Comparison of ENCODE assay signal across 20 cellular contexts in the genomic region with DNA sequence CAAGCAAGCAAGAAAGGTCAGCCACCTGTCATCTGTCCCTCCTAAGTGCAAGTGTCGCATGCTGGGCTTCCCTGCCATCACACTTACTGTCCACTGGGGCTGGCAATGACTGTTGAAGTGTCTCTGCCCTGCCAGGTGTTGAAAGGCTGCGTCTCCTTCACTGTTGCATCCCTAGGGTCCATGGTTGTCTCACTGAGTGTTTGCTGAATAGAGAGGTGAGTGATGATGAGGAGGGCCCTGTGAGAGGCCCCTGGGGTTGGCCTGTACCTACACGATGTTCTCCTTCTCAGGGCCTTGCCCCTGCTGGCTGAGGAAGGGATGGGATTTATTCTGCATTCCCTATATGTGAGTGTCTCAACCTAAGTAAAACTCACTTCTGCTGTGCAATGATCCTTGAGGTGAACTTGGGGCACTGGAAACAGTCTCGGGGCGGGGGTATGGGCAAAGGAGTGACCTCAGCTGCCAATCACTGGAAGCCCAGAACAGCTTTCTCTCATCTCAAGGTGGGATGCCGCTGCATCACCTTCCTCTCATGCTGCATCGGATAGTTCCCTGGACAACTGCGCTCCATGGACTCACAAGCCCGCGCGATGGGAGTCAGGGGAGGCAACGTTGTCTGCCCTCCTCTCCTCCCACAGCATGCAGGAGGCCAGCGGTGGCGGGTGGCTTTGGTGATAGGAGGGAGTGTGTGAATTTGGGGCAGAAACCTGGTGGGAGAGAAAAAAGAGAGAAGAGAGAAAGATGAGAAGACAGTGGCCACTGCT. TPM values are rescaled to one million over a fixed set of nuclear protein-coding genes. Genes with fewer than 3 reads are reported as not detected.
A peak's percentile ranks its signal among the peaks of the same experiment; 100 is the strongest.
DNase-seq lines count a peak whose midpoint lies in the region; ATAC-seq, FAIRE-seq and TF ChIP-seq lines count a peak whose summit lies in the region.
"Had no signal": no experiment of that assay in that cellular context is flagged by ENCODE, and none has a peak within 500 bp of the region (broad histone marks: within the 10 kb centered on the region; RNA-seq: fewer than 3 reads in every experiment).

No MANE protein-coding gene starts in this region.

- no peak overlapping the region for H3K4ac ChIP-seq in H1 (replicated peaks; ENCODE audit: insufficient read length, low read depth, low read length)

- peak overlapping the region; percentile 71 for H3K18ac ChIP-seq in H1 (ENCODE audit: extremely low read depth, low read length)

- CTCF ChIA-PET in Caco-2 (lab: Charles Lee) (no interaction called here), H1 (lab: Charles Lee; ENCODE audit: partially characterized antibody) (interaction anchor here (1.0 kb wide), 1 partner anchor 94 kb away, joined by 3 read pairs; no protein-coding TSS in a partner anchor)

- H3K36me3 ChIP-seq in Caco-2 (ENCODE audit: control insufficient read depth, insufficient read depth, low read length) = no peaks in the 10 kb centered on the region
- no peaks in the 10 kb centered on the region for H3K36me3 ChIP-seq in Loucy (ENCODE audit: insufficient read depth, low read length)
- no peaks in the 10 kb centered on the region for H3K36me3 ChIP-seq in H1 (ENCODE audit: control insufficient read depth in 2 of 4, insufficient read depth in 4 of 4, low read length in 3 of 4)
- H3K36me3 ChIP-seq in pancreas = no peaks in the 10 kb centered on the region
- H3K36me3 ChIP-seq: SJCRH30 had no signal

- H3K79me2 ChIP-seq in Loucy (ENCODE audit: insufficient read depth, low read length) (no peaks in the 10 kb centered on the region), H1 (ENCODE audit: control insufficient read depth in 1 of 2, insufficient read depth in 2 of 2, low read length in 2 of 2) (no peaks in the 10 kb centered on the region)

- peak overlapping the region; percentile 21; the same call in 1 of the 2 replicates for H2BK20ac ChIP-seq in H1 (ENCODE audit: low read length)

- H3K4me3 Mint-ChIP-seq in Caco-2 (ENCODE audit: unreplicated experiment) = no peak overlapping the region
- H3K4me3 Mint-ChIP-seq: activated naive CD8-positive, alpha-beta T cell treated with anti-CD3 and anti-CD28 coated beads, Interleukin-2, amount 10 ng/mL, durations not matched to agents 7 days and 5 days; activated T-helper 17 cell treated with anti-CD3 and anti-CD28 coated beads, Interleukin-2, amount 50 U/mL, for 72 hours; immature natural killer cell; naive B cell had no signal

- no peak overlapping the region for H4K5ac ChIP-seq in H1 (ENCODE audit: insufficient read length, low read depth, low read length)

- H3K9me3 ChIP-seq in Caco-2 (no peaks in the 10 kb centered on the region), Loucy (ENCODE audit: insufficient read depth, low read depth, low read length) (no peaks in the 10 kb centered on the region), H1 (ENCODE audit: insufficient read depth in 2 of 2, low read depth in 1 of 2, low read length in 1 of 2) (no peaks in the 10 kb centered on the region), pancreas (no peaks in the 10 kb centered on the region)
- H3K9me3 ChIP-seq: SJCRH30 had no signal

- H2BK15ac ChIP-seq in H1 (ENCODE audit: low read length) = peak overlapping the region; percentile 77; the same call in 1 of the 2 replicates

- H2AK5ac ChIP-seq in H1 (ENCODE audit: low read depth, low read length) = no peak overlapping the region

- H3F3A ChIP-seq in Loucy (ENCODE audit: low read depth) = no peaks in the 10 kb centered on the region

- H3K9me3 Mint-ChIP-seq in Caco-2 (ENCODE audit: unreplicated experiment) = no peaks in the 10 kb centered on the region
- H3K9me3 Mint-ChIP-seq: activated naive CD8-positive, alpha-beta T cell treated with anti-CD3 and anti-CD28 coated beads, Interleukin-2, amount 10 ng/mL, durations not matched to agents 7 days and 5 days; activated T-helper 17 cell treated with anti-CD3 and anti-CD28 coated beads, Interleukin-2, amount 50 U/mL, for 72 hours; immature natural killer cell had no signal

- H3K27me3 Mint-ChIP-seq in Caco-2 (ENCODE audit: insufficient read depth, unreplicated experiment) = no peaks in the 10 kb centered on the region

- H2AFZ ChIP-seq in Loucy (ENCODE audit: low read length) = no peak overlapping the region
- H2AFZ ChIP-seq in H1 (ENCODE audit: low read length) = no peak overlapping the region

- H4K91ac ChIP-seq in H1 (replicated peaks; ENCODE audit: insufficient read length, low read length) = peak overlapping the region; percentile 2

- BruUV-seq in Caco-2 (replicated peaks; lab: Mats Ljungman, UMichigan) = no TSS peak

- no peak overlapping the region for H3K14ac ChIP-seq in H1 (ENCODE audit: insufficient read length)

- peak overlapping the region; percentile 19; the same call in 1 of the 2 replicates for H4K8ac ChIP-seq in H1 (ENCODE audit: extremely low read depth, insufficient read depth, low read length)

- H3K23ac ChIP-seq in H1 (ENCODE audit: insufficient read length) = no peak overlapping the region

- H3K27me3 ChIP-seq in Caco-2 (replicated peaks; ENCODE audit: control insufficient read depth, insufficient read depth, low read length) (no peaks in the 10 kb centered on the region), Loucy (ENCODE audit: insufficient read depth, low read length, poor library complexity, severe bottlenecking) (no peaks in the 10 kb centered on the region), H1 (replicated peaks in 1 of 4; ENCODE audit: control insufficient read depth in 3 of 4, extremely low read depth in 1 of 4, insufficient read depth in 3 of 4, low read length in 3 of 4) (no peaks in the 10 kb centered on the region), pancreas (no peaks in the 10 kb centered on the region)

- no peak overlapping the region for H3K4me2 ChIP-seq in Loucy (ENCODE audit: low read depth, low read length, poor library complexity, severe bottlenecking)
- H3K4me2 ChIP-seq in H1 (ENCODE audit: insufficient read depth in 1 of 2, low read depth in 2 of 2, low read length in 2 of 2) = no peak overlapping the region

- ATAC-seq in GM18907 (IDR thresholded peaks at IDR 0.05; ENCODE audit: unreplicated experiment) (no peak), pancreas (no peak)
- ATAC-seq: activated T-helper 17 cell treated with anti-CD3 and anti-CD28 coated beads, Interleukin-2, amount 50 U/mL, for 72 hours had no signal

- H3K56ac ChIP-seq in H1 (replicated peaks; ENCODE audit: insufficient read length, low read depth, low read length) = no peak overlapping the region

- H2BK5ac ChIP-seq in H1 (ENCODE audit: low read depth, low read length) = no peak overlapping the region; the same call in 1 of the 2 replicates

- no peak overlapping the region for H3K27ac Mint-ChIP-seq in Caco-2 (ENCODE audit: unreplicated experiment)
- H3K27ac Mint-ChIP-seq: activated naive CD8-positive, alpha-beta T cell treated with anti-CD3 and anti-CD28 coated beads, Interleukin-2, amount 10 ng/mL, durations not matched to agents 7 days and 5 days; activated T-helper 17 cell treated with anti-CD3 and anti-CD28 coated beads, Interleukin-2, amount 50 U/mL, for 72 hours; immature natural killer cell; naive B cell had no signal

- no peak overlapping the region for H2BK120ac ChIP-seq in H1 (replicated peaks; ENCODE audit: low read depth, low read length)

- intact Hi-C loops in Caco-2 (cut with micrococcal nuclease; ENCODE audit: unreplicated experiment) = no loop called here
- intact Hi-C loops in pancreas (cut with DNase I) = no loop called here

- no peak overlapping the region for H3K9ac ChIP-seq in Loucy (ENCODE audit: low read depth, low read length, poor library complexity, severe bottlenecking)
- no peak overlapping the region; a peak in 2 of 7 replicates for H3K9ac ChIP-seq in H1 (replicated peaks in 1 of 4; ENCODE audit: extremely low read depth in 1 of 4, low read depth in 3 of 4, low read length in 3 of 4)

- H3K79me1 ChIP-seq in H1 (ENCODE audit: low read depth, low read length) = no peaks in the 10 kb centered on the region

- no peaks in the 10 kb centered on the region for H3K9me2 ChIP-seq in Loucy (replicated peaks; ENCODE audit: low read depth, low read length)

- no peaks in the 10 kb centered on the region for H3K36me3 Mint-ChIP-seq in Caco-2 (ENCODE audit: insufficient read depth, unreplicated experiment)
- H3K36me3 Mint-ChIP-seq: activated naive CD8-positive, alpha-beta T cell treated with anti-CD3 and anti-CD28 coated beads, Interleukin-2, amount 10 ng/mL, durations not matched to agents 7 days and 5 days; immature natural killer cell; naive B cell had no signal

- no peak for FAIRE-seq in H1 (lab: Jason Lieb, UNC)
- FAIRE-seq in pancreas (lab: Jason Lieb, UNC) = no peak

- H3K23me2 ChIP-seq in H1 (ENCODE audit: low read depth, low read length) = no peaks in the 10 kb centered on the region

- H3K4me1 ChIP-seq in Caco-2 = no peaks in the 10 kb centered on the region
- H3K4me1 ChIP-seq in Loucy (ENCODE audit: insufficient read depth, low read length, poor library complexity, severe bottlenecking) = no peaks in the 10 kb centered on the region
- H3K4me1 ChIP-seq in H1 (replicated peaks in 1 of 4; ENCODE audit: control insufficient read depth in 3 of 4, insufficient read depth in 4 of 4, low read length in 3 of 4) = peaks cover 0 to 7% (median 5%) of the 10 kb centered on the region in 4 experiments; a peak in 6 of 7 replicates
- H3K4me1 ChIP-seq in pancreas = no peaks in the 10 kb centered on the region
- H3K4me1 ChIP-seq: SJCRH30 had no signal

- WGBS in H1 (ENCODE audit: extremely low coverage in 1 of 2, insufficient coverage in 1 of 2, insufficient read length in 1 of 2, insufficient replicate concordance in 2 of 2, low coverage in 1 of 2, low lambda C conversion rate in 2 of 2, missing lambda C conversion rate in 1 of 2), 2 experiments = 79% methylated on average over 9 of the region's 14 CpGs; no CpG with 5 or more reads in 1 of the 2 experiments
- 65% methylated on average over 14 of the region's 14 CpGs for WGBS in pancreas, 2 donors

- peak; percentile 14 to 28 for TF ChIP-seq CTCF in Caco-2 (IDR thresholded peaks at IDR 0.05; ENCODE audit: insufficient read depth in 1 of 2, low read depth in 1 of 2, low read length in 1 of 2, severe bottlenecking in 1 of 2, unreplicated experiment in 1 of 2)
- peak; percentile 40 for TF ChIP-seq CTCF in Loucy (conservative IDR thresholded peaks at IDR 0.05; ENCODE audit: low read length)
- TF ChIP-seq CTCF in H1 (IDR thresholded peaks at IDR 0.05; ENCODE audit: control extremely low read depth in 1 of 3, insufficient read depth in 1 of 3, low read depth in 1 of 3, low read length in 3 of 3) = peak; percentile 5 to 27 (median 15); a peak in 3 of 4 replicates
- TF ChIP-seq CTCF in pancreas (IDR thresholded peaks at IDR 0.05) = no peak

- TF ChIP-seq EP300 in H1 (IDR thresholded peaks at IDR 0.05; ENCODE audit: borderline replicate concordance in 1 of 2, low read depth in 2 of 2, low read length in 2 of 2) = no peak

- peak in 1 of 2 experiments; percentile 2; a peak in 2 of 4 replicates for TF ChIP-seq RAD21 in H1 (IDR thresholded peaks at IDR 0.05 in 1 of 2, conservative IDR thresholded peaks at IDR 0.05 in 1 of 2; ENCODE audit: low read depth in 2 of 2, low read length in 2 of 2)

- peaks cover 5% of the 10 kb centered on the region for H3K4me1 Mint-ChIP-seq in Caco-2 (ENCODE audit: low read depth, unreplicated experiment)
- H3K4me1 Mint-ChIP-seq: activated naive CD8-positive, alpha-beta T cell treated with anti-CD3 and anti-CD28 coated beads, Interleukin-2, amount 10 ng/mL, durations not matched to agents 7 days and 5 days; activated T-helper 17 cell treated with anti-CD3 and anti-CD28 coated beads, Interleukin-2, amount 50 U/mL, for 72 hours; immature natural killer cell; naive B cell had no signal

- H2BK12ac ChIP-seq in H1 (ENCODE audit: low read depth, low read length) = peak overlapping the region; percentile 91; the same call in 1 of the 2 replicates

- H3K27ac ChIP-seq in H1 (ENCODE audit: low read depth, low read length) (no peak overlapping the region), pancreas (no peak overlapping the region)
- H3K27ac ChIP-seq: SJCRH30 had no signal

- POLR2A ChIA-PET in Caco-2 (lab: Charles Lee) = no interaction called here
- POLR2A ChIA-PET in H1 (lab: Charles Lee; ENCODE audit: partially characterized antibody) = interaction anchor here (1.1 kb wide), 1 partner anchor 43 kb away, joined by 3 read pairs; no protein-coding TSS in a partner anchor

- TF ChIP-seq POLR2A in H1 (IDR thresholded peaks at IDR 0.05; ENCODE audit: control extremely low read depth in 1 of 2, low read depth in 2 of 2, low read length in 2 of 2) = no peak

- H3K4me3 ChIP-seq in Caco-2 (ENCODE audit: low read depth, low read length) (no peak overlapping the region), Loucy (ENCODE audit: low read length, poor library complexity, severe bottlenecking) (no peak overlapping the region), H1 (ENCODE audit: extremely low read depth in 1 of 4, insufficient read depth in 2 of 4, low read depth in 3 of 4, low read length in 4 of 4) (no peak overlapping the region), pancreas (no peak overlapping the region)
- H3K4me3 ChIP-seq: lung, SJCRH30 had no signal

- DNase-seq in Caco-2 = no peak
- no peak for DNase-seq in H1 (ENCODE audit: low read depth in 1 of 2, low spot score in 2 of 2)
- DNase-seq in mesenteric fat pad (ENCODE audit: low spot score) = peak; percentile 83
- DNase-seq in NCI-H2196 treated with DMSO at 0.1 percent for 48 hours (lab: John Stamatoyannopoulos, UW; ENCODE audit: unreplicated experiment) = no peak
- no peak for DNase-seq in pancreas
- DNase-seq in SHP77 (lab: John Stamatoyannopoulos, UW) = no peak
- DNase-seq: activated CD4-positive, CD25-positive, alpha-beta regulatory T cell treated with anti-CD3 and anti-CD28 coated beads, Interleukin-2, amount 50 U/mL, for 72 hours; activated naive CD8-positive, alpha-beta T cell treated with anti-CD3 and anti-CD28 coated beads, Interleukin-2, amount 10 ng/mL, durations not matched to agents 7 days and 5 days; dermis blood vessel endothelial cell; head of caudate nucleus; immature natural killer cell; naive B cell; NCI-H1694 treated with DMSO at 0.1 percent for 48 hours; SJCRH30; stimulated activated CD4-positive, alpha-beta T cell treated with anti-CD3 and anti-CD28 coated beads, Interleukin-4, amount 100 ng/mL, for 1 hour; T-helper 9 cell had no signal

- H4K20me1 ChIP-seq in Loucy (ENCODE audit: insufficient read depth, low read length, poor library complexity, severe bottlenecking) (no peaks in the 10 kb centered on the region), H1 (replicated peaks in 1 of 2; ENCODE audit: control insufficient read depth in 1 of 2, insufficient read depth in 2 of 2, low read length in 2 of 2) (no peaks in the 10 kb centered on the region)

RNA-seq across cellular contexts. Expression of gene SOX13, which starts 35.9 kb away (rescaled TPM):
- 31.5 and 34.5 TPM in 2 replicates for total RNA-seq in Caco-2 (2022)
- 173 and 180 TPM in 2 replicates for total RNA-seq in H1 (2021; fragmentation: NEBNext Ultra II Directional; extraction: Animal tissue kit (Norgen Biotek cat#: 25700))
- 113 and 169 TPM in 2 replicates for polyA plus RNA-seq in H1 (2011; rRNA removed)
- polyA plus RNA-seq in H1 (2011; cell fraction: cytosol; rRNA removed) = 96.2 TPM
- polyA plus RNA-seq in H1 (2011; cell fraction: nucleus; rRNA removed) = 219 TPM
- polyA plus RNA-seq in H1 (2012, experiment 1 of 2) = 59.8 to 90.9 TPM (median 83.4 TPM) in 4 replicates
- 63.6 TPM for polyA plus RNA-seq in H1 (2012, experiment 2 of 2)
- polyA plus RNA-seq in H1 (2013, experiment 1 of 2) = 44.3 TPM
- 44.2 TPM for polyA plus RNA-seq in H1 (2013, experiment 2 of 2)
- 81.6 and 128 TPM in 2 replicates for polyA minus RNA-seq in H1 (2011; rRNA and poly(A)+ RNA removed)
- polyA minus RNA-seq in H1 (2011; cell fraction: cytosol; rRNA and poly(A)+ RNA removed) = 90.1 TPM
- polyA minus RNA-seq in H1 (2011; cell fraction: nucleus; rRNA and poly(A)+ RNA removed) = 162 TPM
- total RNA-seq in mesenteric fat pad = 33.1 TPM
- 10 to 100 TPM; 12.0 to 27.2 (median 18.0) TPM for total RNA-seq in pancreas
- polyA plus RNA-seq in pancreas = 10 to 100 TPM; 16.9 to 17.1 TPM

Comparison
In these comparisons a context has a peak if more than half of its experiments do, and no peak if none do; other contexts are left out.
1. CTCF ChIP-seq: peak in Caco-2 (2 of 2), Loucy (single experiment) and H1 (3 of 3); none in pancreas (0 of 4).